In the genomic region with DNA sequence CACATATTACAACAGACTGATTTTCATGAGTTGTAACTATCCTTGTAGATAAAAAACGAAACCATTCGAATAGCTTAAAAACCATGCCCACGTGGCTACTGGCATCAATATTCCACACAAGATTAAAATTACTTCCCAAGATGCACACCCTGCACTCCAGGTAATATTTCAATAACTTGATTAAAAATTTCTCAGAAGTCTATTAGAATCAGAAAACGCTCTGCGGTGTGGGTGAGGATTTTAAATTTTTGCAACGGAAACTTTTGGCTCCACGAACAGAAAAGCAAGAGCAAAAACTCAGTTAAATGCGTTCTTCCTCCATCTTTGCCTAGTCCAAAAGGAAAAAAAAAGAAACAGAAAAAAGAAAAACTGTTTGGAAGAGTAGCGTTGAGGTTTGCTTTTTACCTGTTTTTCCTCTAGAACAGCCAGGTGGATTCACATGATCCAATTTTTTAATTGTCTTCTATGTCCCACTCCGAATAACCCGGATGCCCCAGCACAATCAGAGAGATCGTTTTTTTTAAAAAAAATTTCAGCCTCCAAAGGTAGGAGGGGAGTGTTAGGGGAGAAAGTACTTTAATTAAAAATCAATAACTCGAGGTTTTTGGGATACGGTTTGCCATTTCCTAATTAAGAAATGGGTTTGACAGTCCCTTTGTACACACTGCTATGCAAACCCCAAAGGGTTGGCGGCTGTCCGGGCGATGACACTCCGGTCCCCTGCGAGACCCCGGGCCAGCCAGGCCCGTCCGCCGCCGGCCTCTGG, we compare ENCODE assay signal across 2 cellular contexts.
TF ChIP-seq lines count a peak whose summit lies in the region.

No MANE protein-coding gene starts in this region.

TF ChIP-seq in IMR-90, 13 proteins besides CTCF, POLR2A, EP300 and RAD21:
- TF ChIP-seq BHLHE40 (IDR thresholded peaks at IDR 0.05; ENCODE audit: low read depth, low read length) (no peak), USF2 (IDR thresholded peaks at IDR 0.05; ENCODE audit: low read depth, low read length) (0 out of 2 replicates have a peak, but pooled peaks have one; percentile 28)

TF ChIP-seq in GM12878, 131 proteins besides CTCF, POLR2A, EP300 and RAD21:
- TF ChIP-seq, protein P1, sequence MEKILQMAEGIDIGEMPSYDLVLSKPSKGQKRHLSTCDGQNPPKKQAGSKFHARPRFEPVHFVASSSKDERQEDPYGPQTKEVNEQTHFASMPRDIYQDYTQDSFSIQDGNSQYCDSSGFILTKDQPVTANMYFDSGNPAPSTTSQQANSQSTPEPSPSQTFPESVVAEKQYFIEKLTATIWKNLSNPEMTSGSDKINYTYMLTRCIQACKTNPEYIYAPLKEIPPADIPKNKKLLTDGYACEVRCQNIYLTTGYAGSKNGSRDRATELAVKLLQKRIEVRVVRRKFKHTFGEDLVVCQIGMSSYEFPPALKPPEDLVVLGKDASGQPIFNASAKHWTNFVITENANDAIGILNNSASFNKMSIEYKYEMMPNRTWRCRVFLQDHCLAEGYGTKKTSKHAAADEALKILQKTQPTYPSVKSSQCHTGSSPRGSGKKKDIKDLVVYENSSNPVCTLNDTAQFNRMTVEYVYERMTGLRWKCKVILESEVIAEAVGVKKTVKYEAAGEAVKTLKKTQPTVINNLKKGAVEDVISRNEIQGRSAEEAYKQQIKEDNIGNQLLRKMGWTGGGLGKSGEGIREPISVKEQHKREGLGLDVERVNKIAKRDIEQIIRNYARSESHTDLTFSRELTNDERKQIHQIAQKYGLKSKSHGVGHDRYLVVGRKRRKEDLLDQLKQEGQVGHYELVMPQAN (conservative IDR thresholded peaks at IDR 0.05) = peak; percentile 11; the same call in 1 of the 2 replicates
- TF ChIP-seq MLLT1 (IDR thresholded peaks at IDR 0.05) (peak; percentile 15; the same call in 1 of the 2 replicates), DPF2 (IDR thresholded peaks at IDR 0.05) (no peak), ASH2L (IDR thresholded peaks at IDR 0.05; ENCODE audit: borderline replicate concordance, low read depth) (0 out of 2 replicates have a peak, but pooled peaks have one; percentile 16), TCF3 (IDR thresholded peaks at IDR 0.05; ENCODE audit: borderline replicate concordance, insufficient read depth, low read depth, low read length) (no peak), RBBP5 (conservative IDR thresholded peaks at IDR 0.05) (no peak), TCF12 (IDR thresholded peaks at IDR 0.05; ENCODE audit: low read depth, low read length) (no peak), STAT1 (conservative IDR thresholded peaks at IDR 0.05) (no peak)
- TF ChIP-seq, protein P2, sequence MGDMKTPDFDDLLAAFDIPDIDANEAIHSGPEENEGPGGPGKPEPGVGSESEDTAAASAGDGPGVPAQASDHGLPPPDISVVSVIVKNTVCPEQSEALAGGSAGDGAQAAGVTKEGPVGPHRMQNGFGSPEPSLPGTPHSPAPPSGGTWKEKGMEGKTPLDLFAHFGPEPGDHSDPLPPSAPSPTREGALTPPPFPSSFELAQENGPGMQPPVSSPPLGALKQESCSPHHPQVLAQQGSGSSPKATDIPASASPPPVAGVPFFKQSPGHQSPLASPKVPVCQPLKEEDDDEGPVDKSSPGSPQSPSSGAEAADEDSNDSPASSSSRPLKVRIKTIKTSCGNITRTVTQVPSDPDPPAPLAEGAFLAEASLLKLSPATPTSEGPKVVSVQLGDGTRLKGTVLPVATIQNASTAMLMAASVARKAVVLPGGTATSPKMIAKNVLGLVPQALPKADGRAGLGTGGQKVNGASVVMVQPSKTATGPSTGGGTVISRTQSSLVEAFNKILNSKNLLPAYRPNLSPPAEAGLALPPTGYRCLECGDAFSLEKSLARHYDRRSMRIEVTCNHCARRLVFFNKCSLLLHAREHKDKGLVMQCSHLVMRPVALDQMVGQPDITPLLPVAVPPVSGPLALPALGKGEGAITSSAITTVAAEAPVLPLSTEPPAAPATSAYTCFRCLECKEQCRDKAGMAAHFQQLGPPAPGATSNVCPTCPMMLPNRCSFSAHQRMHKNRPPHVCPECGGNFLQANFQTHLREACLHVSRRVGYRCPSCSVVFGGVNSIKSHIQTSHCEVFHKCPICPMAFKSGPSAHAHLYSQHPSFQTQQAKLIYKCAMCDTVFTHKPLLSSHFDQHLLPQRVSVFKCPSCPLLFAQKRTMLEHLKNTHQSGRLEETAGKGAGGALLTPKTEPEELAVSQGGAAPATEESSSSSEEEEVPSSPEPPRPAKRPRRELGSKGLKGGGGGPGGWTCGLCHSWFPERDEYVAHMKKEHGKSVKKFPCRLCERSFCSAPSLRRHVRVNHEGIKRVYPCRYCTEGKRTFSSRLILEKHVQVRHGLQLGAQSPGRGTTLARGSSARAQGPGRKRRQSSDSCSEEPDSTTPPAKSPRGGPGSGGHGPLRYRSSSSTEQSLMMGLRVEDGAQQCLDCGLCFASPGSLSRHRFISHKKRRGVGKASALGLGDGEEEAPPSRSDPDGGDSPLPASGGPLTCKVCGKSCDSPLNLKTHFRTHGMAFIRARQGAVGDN (IDR thresholded peaks at IDR 0.05) = no peak
